Comparison of ENCODE assay signal across 1 cellular context in the genomic region with DNA sequence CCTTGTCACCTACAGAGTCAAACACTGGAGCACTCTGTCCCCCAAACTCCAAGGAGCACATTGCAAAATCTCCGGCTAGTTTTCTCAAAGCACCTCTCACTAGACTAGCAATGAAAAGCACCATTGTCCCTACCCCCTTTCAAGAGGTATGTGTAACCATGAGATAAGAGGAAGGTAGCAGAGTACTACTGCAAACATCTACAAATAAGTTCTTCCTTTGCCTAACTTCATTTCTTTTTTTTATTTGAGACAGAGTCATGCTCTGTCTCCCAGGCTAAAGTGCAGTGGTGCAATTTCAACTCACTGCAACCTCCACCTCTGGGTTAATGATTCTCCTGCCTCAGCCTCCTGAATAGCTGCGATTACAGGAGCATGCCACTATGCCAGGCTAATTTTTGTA.
TF ChIP-seq lines count a peak whose summit lies in the region.

No MANE protein-coding gene starts in this region.

TF ChIP-seq in HepG2, 621 proteins besides CTCF, POLR2A, EP300 and RAD21 (continued from another document and continues in another):
- TF ChIP-seq, protein P1, sequence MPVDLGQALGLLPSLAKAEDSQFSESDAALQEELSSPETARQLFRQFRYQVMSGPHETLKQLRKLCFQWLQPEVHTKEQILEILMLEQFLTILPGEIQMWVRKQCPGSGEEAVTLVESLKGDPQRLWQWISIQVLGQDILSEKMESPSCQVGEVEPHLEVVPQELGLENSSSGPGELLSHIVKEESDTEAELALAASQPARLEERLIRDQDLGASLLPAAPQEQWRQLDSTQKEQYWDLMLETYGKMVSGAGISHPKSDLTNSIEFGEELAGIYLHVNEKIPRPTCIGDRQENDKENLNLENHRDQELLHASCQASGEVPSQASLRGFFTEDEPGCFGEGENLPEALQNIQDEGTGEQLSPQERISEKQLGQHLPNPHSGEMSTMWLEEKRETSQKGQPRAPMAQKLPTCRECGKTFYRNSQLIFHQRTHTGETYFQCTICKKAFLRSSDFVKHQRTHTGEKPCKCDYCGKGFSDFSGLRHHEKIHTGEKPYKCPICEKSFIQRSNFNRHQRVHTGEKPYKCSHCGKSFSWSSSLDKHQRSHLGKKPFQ (CRISPR knock-in tag; IDR thresholded peaks at IDR 0.05; ENCODE audit: insufficient replicate concordance): no peak
- no peak for TF ChIP-seq ZNF180 (CRISPR knock-in tag; IDR thresholded peaks at IDR 0.05; ENCODE audit: borderline replicate concordance, low read depth)
- TF ChIP-seq TBX3 (IDR thresholded peaks at IDR 0.05; ENCODE audit: borderline replicate concordance): no peak
- no peak for TF ChIP-seq HDAC1 (CRISPR knock-in tag; IDR thresholded peaks at IDR 0.05)
- no peak for TF ChIP-seq NFIB (CRISPR knock-in tag; IDR thresholded peaks at IDR 0.05; ENCODE audit: borderline replicate concordance)
- TF ChIP-seq ZNF441 (CRISPR knock-in tag; IDR thresholded peaks at IDR 0.05; ENCODE audit: borderline replicate concordance): no peak
- TF ChIP-seq NRL (CRISPR knock-in tag; IDR thresholded peaks at IDR 0.05; ENCODE audit: borderline replicate concordance): no peak
- TF ChIP-seq MIXL1 (CRISPR knock-in tag; IDR thresholded peaks at IDR 0.05): no peak; the same call in 1 of the 2 replicates
- TF ChIP-seq, protein P2, sequence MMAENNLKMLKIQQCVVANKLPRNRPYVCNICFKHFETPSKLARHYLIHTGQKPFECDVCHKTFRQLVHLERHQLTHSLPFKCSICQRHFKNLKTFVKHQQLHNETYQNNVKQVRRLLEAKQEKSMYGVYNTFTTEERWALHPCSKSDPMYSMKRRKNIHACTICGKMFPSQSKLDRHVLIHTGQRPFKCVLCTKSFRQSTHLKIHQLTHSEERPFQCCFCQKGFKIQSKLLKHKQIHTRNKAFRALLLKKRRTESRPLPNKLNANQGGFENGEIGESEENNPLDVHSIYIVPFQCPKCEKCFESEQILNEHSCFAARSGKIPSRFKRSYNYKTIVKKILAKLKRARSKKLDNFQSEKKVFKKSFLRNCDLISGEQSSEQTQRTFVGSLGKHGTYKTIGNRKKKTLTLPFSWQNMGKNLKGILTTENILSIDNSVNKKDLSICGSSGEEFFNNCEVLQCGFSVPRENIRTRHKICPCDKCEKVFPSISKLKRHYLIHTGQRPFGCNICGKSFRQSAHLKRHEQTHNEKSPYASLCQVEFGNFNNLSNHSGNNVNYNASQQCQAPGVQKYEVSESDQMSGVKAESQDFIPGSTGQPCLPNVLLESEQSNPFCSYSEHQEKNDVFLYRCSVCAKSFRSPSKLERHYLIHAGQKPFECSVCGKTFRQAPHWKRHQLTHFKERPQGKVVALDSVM (CRISPR knock-in tag; IDR thresholded peaks at IDR 0.05): peak; percentile 92
- TF ChIP-seq MXI1 (IDR thresholded peaks at IDR 0.05; ENCODE audit: borderline replicate concordance, low read depth, low read length): no peak
- no peak for TF ChIP-seq KDM5B (CRISPR knock-in tag; IDR thresholded peaks at IDR 0.05; ENCODE audit: borderline replicate concordance)
- TF ChIP-seq, protein P3, sequence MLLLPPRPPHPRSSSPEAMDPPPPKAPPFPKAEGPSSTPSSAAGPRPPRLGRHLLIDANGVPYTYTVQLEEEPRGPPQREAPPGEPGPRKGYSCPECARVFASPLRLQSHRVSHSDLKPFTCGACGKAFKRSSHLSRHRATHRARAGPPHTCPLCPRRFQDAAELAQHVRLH (CRISPR knock-in tag; IDR thresholded peaks at IDR 0.05; ENCODE audit: borderline replicate concordance, low read depth): 0 out of 2 replicates have a peak, but pooled peaks have one; percentile 13
- TF ChIP-seq ZNF333 (CRISPR knock-in tag; IDR thresholded peaks at IDR 0.05; ENCODE audit: borderline replicate concordance): no peak
- TF ChIP-seq WIZ (CRISPR knock-in tag; IDR thresholded peaks at IDR 0.05): no peak
- TF ChIP-seq SIN3A (IDR thresholded peaks at IDR 0.05; ENCODE audit: borderline replicate concordance, low read depth, low read length): no peak
- TF ChIP-seq, protein P4, sequence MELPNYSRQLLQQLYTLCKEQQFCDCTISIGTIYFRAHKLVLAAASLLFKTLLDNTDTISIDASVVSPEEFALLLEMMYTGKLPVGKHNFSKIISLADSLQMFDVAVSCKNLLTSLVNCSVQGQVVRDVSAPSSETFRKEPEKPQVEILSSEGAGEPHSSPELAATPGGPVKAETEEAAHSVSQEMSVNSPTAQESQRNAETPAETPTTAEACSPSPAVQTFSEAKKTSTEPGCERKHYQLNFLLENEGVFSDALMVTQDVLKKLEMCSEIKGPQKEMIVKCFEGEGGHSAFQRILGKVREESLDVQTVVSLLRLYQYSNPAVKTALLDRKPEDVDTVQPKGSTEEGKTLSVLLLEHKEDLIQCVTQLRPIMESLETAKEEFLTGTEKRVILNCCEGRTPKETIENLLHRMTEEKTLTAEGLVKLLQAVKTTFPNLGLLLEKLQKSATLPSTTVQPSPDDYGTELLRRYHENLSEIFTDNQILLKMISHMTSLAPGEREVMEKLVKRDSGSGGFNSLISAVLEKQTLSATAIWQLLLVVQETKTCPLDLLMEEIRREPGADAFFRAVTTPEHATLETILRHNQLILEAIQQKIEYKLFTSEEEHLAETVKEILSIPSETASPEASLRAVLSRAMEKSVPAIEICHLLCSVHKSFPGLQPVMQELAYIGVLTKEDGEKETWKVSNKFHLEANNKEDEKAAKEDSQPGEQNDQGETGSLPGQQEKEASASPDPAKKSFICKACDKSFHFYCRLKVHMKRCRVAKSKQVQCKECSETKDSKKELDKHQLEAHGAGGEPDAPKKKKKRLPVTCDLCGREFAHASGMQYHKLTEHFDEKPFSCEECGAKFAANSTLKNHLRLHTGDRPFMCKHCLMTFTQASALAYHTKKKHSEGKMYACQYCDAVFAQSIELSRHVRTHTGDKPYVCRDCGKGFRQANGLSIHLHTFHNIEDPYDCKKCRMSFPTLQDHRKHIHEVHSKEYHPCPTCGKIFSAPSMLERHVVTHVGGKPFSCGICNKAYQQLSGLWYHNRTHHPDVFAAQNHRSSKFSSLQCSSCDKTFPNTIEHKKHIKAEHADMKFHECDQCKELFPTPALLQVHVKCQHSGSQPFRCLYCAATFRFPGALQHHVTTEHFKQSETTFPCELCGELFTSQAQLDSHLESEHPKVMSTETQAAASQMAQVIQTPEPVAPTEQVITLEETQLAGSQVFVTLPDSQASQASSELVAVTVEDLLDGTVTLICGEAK (IDR thresholded peaks at IDR 0.05): no peak
- TF ChIP-seq, protein P4 (CRISPR knock-in tag; IDR thresholded peaks at IDR 0.05): no peak
- TF ChIP-seq, protein P5, sequence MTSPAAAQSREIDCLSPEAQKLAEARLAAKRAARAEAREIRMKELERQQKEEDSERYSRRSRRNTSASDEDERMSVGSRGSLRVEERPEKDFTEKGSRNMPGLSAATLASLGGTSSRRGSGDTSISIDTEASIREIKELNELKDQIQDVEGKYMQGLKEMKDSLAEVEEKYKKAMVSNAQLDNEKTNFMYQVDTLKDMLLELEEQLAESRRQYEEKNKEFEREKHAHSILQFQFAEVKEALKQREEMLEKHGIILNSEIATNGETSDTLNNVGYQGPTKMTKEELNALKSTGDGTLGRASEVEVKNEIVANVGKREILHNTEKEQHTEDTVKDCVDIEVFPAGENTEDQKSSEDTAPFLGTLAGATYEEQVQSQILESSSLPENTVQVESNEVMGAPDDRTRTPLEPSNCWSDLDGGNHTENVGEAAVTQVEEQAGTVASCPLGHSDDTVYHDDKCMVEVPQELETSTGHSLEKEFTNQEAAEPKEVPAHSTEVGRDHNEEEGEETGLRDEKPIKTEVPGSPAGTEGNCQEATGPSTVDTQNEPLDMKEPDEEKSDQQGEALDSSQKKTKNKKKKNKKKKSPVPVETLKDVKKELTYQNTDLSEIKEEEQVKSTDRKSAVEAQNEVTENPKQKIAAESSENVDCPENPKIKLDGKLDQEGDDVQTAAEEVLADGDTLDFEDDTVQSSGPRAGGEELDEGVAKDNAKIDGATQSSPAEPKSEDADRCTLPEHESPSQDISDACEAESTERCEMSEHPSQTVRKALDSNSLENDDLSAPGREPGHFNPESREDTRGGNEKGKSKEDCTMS (CRISPR knock-in tag; conservative IDR thresholded peaks at IDR 0.05): no peak
- TF ChIP-seq, protein P6, sequence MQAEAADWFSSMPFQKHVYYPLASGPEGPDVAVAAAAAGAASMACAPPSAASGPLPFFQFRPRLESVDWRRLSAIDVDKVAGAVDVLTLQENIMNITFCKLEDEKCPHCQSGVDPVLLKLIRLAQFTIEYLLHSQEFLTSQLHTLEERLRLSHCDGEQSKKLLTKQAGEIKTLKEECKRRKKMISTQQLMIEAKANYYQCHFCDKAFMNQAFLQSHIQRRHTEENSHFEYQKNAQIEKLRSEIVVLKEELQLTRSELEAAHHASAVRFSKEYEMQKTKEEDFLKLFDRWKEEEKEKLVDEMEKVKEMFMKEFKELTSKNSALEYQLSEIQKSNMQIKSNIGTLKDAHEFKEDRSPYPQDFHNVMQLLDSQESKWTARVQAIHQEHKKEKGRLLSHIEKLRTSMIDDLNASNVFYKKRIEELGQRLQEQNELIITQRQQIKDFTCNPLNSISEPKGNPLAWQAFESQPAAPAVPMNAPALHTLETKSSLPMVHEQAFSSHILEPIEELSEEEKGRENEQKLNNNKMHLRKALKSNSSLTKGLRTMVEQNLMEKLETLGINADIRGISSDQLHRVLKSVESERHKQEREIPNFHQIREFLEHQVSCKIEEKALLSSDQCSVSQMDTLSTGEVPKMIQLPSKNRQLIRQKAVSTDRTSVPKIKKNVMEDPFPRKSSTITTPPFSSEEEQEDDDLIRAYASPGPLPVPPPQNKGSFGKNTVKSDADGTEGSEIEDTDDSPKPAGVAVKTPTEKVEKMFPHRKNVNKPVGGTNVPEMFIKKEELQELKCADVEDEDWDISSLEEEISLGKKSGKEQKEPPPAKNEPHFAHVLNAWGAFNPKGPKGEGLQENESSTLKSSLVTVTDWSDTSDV (CRISPR knock-in tag; IDR thresholded peaks at IDR 0.05): no peak
- TF ChIP-seq ZNF17 (CRISPR knock-in tag; IDR thresholded peaks at IDR 0.05): no peak
- TF ChIP-seq HOXA5 (CRISPR knock-in tag; IDR thresholded peaks at IDR 0.05): no peak
- TF ChIP-seq TBX2 (CRISPR knock-in tag; IDR thresholded peaks at IDR 0.05; ENCODE audit: borderline replicate concordance): peak; percentile 24; the same call in 1 of the 2 replicates
- TF ChIP-seq ISX (CRISPR knock-in tag; conservative IDR thresholded peaks at IDR 0.05): no peak
- TF ChIP-seq ZNF234 (CRISPR knock-in tag; conservative IDR thresholded peaks at IDR 0.05): no peak
- TF ChIP-seq, protein P7, sequence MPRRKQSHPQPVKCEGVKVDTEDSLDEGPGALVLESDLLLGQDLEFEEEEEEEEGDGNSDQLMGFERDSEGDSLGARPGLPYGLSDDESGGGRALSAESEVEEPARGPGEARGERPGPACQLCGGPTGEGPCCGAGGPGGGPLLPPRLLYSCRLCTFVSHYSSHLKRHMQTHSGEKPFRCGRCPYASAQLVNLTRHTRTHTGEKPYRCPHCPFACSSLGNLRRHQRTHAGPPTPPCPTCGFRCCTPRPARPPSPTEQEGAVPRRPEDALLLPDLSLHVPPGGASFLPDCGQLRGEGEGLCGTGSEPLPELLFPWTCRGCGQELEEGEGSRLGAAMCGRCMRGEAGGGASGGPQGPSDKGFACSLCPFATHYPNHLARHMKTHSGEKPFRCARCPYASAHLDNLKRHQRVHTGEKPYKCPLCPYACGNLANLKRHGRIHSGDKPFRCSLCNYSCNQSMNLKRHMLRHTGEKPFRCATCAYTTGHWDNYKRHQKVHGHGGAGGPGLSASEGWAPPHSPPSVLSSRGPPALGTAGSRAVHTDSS (CRISPR knock-in tag; conservative IDR thresholded peaks at IDR 0.05): no peak
- TF ChIP-seq, protein P8, sequence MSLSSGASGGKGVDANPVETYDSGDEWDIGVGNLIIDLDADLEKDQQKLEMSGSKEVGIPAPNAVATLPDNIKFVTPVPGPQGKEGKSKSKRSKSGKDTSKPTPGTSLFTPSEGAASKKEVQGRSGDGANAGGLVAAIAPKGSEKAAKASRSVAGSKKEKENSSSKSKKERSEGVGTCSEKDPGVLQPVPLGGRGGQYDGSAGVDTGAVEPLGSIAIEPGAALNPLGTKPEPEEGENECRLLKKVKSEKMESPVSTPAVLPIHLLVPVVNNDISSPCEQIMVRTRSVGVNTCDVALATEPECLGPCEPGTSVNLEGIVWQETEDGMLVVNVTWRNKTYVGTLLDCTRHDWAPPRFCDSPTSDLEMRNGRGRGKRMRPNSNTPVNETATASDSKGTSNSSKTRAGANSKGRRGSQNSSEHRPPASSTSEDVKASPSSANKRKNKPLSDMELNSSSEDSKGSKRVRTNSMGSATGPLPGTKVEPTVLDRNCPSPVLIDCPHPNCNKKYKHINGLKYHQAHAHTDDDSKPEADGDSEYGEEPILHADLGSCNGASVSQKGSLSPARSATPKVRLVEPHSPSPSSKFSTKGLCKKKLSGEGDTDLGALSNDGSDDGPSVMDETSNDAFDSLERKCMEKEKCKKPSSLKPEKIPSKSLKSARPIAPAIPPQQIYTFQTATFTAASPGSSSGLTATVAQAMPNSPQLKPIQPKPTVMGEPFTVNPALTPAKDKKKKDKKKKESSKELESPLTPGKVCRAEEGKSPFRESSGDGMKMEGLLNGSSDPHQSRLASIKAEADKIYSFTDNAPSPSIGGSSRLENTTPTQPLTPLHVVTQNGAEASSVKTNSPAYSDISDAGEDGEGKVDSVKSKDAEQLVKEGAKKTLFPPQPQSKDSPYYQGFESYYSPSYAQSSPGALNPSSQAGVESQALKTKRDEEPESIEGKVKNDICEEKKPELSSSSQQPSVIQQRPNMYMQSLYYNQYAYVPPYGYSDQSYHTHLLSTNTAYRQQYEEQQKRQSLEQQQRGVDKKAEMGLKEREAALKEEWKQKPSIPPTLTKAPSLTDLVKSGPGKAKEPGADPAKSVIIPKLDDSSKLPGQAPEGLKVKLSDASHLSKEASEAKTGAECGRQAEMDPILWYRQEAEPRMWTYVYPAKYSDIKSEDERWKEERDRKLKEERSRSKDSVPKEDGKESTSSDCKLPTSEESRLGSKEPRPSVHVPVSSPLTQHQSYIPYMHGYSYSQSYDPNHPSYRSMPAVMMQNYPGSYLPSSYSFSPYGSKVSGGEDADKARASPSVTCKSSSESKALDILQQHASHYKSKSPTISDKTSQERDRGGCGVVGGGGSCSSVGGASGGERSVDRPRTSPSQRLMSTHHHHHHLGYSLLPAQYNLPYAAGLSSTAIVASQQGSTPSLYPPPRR (CRISPR knock-in tag; IDR thresholded peaks at IDR 0.05; ENCODE audit: borderline replicate concordance): peak; percentile 26; the same call in 1 of the 2 replicates
